1 cellular context compared by ENCODE assay signal in genomic region chr20:53668981-53669380, GRCh38.
TF ChIP-seq lines count a peak whose summit lies in the region.

No MANE protein-coding gene starts in this region.

TF ChIP-seq in IMR-90, 13 proteins besides CTCF, POLR2A, EP300 and RAD21:
- TF ChIP-seq NFE2L2 (IDR thresholded peaks at IDR 0.05; ENCODE audit: low read depth, low read length) (no peak), CHD1 (IDR thresholded peaks at IDR 0.05; ENCODE audit: low read depth, low read length) (no peak), CEBPB (IDR thresholded peaks at IDR 0.05; ENCODE audit: low read depth, low read length) (no peak), RCOR1 (IDR thresholded peaks at IDR 0.05; ENCODE audit: insufficient replicate concordance, low read length) (no peak), SMC3 (IDR thresholded peaks at IDR 0.05; ENCODE audit: low read depth, low read length) (no peak), MAFK (IDR thresholded peaks at IDR 0.05; ENCODE audit: low read depth, low read length) (no peak), ELK1 (IDR thresholded peaks at IDR 0.05; ENCODE audit: borderline replicate concordance, low read depth, low read length) (no peak), MXI1 (IDR thresholded peaks at IDR 0.05; ENCODE audit: borderline replicate concordance, low read depth, low read length) (no peak), MAZ (IDR thresholded peaks at IDR 0.05; ENCODE audit: borderline replicate concordance, low read depth, low read length) (no peak), RFX5 (IDR thresholded peaks at IDR 0.05; ENCODE audit: low read depth, low read length) (no peak), FOS (IDR thresholded peaks at IDR 0.05; ENCODE audit: low read depth, low read length) (no peak), BHLHE40 (IDR thresholded peaks at IDR 0.05; ENCODE audit: low read depth, low read length) (no peak)
- TF ChIP-seq, protein P1, sequence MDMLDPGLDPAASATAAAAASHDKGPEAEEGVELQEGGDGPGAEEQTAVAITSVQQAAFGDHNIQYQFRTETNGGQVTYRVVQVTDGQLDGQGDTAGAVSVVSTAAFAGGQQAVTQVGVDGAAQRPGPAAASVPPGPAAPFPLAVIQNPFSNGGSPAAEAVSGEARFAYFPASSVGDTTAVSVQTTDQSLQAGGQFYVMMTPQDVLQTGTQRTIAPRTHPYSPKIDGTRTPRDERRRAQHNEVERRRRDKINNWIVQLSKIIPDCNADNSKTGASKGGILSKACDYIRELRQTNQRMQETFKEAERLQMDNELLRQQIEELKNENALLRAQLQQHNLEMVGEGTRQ (IDR thresholded peaks at IDR 0.05; ENCODE audit: low read depth, low read length) = no peak
